ENCODE assay signal across 1 cellular context in the genomic region with DNA sequence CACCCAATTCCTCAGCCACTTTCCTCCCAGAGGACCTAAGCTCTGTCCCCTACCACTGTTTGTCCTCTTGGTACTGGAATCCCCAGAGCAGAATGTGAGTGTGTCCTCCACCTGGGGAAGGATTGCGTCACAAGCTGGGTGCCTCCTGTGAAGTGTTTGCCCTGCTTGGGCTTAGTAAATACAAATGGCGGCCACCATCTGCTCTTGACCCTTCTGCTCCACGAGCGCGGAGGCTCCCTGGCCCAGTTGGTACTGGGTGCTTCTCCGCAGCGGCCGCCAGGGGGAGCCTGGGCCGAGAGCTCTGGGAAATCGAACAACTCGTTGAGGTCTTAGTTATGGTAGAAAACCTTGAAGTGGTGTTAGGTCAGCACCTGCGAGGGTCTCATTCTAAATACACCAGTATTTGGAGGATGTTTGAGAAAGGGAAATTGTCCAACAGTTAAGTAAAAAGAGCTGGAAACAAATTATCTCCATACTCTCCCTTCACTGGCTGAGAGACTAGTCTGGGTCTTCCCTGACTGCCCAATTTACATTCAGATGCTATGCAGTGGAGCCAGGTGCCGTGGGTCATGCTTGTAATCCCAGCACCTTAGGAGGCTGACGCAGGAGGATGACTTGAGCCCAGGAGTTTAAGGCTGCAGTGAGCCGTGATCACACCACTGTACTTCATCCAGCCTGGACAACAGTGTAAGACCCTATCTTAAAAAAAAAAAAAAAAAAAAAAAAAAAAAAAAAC.
TF ChIP-seq lines count a peak whose summit lies in the region.

No MANE protein-coding gene starts in this region.

TF ChIP-seq in HepG2, 621 proteins besides CTCF, POLR2A, EP300 and RAD21 (continued from another document and continues in another):
- TF ChIP-seq ZNF354B (CRISPR knock-in tag; IDR thresholded peaks at IDR 0.05) = no peak
- TF ChIP-seq SOX13 (IDR thresholded peaks at IDR 0.05) = no peak
- peak in 1 of 2 experiments; percentile 81; a peak in 2 of 4 replicates for TF ChIP-seq SOX13 (CRISPR knock-in tag; conservative IDR thresholded peaks at IDR 0.05 in 1 of 2, IDR thresholded peaks at IDR 0.05 in 1 of 2)
- peak; percentile 57; the same call in 1 of the 2 replicates for TF ChIP-seq ETV5 (CRISPR knock-in tag; IDR thresholded peaks at IDR 0.05; ENCODE audit: borderline replicate concordance)
- TF ChIP-seq, protein P1, sequence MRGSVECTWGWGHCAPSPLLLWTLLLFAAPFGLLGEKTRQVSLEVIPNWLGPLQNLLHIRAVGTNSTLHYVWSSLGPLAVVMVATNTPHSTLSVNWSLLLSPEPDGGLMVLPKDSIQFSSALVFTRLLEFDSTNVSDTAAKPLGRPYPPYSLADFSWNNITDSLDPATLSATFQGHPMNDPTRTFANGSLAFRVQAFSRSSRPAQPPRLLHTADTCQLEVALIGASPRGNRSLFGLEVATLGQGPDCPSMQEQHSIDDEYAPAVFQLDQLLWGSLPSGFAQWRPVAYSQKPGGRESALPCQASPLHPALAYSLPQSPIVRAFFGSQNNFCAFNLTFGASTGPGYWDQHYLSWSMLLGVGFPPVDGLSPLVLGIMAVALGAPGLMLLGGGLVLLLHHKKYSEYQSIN (CRISPR knock-in tag; IDR thresholded peaks at IDR 0.05; ENCODE audit: borderline replicate concordance) = no peak
- TF ChIP-seq, protein P2, sequence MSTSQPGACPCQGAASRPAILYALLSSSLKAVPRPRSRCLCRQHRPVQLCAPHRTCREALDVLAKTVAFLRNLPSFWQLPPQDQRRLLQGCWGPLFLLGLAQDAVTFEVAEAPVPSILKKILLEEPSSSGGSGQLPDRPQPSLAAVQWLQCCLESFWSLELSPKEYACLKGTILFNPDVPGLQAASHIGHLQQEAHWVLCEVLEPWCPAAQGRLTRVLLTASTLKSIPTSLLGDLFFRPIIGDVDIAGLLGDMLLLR (CRISPR knock-in tag; IDR thresholded peaks at IDR 0.05) = no peak; the same call in 1 of the 2 replicates
- TF ChIP-seq, protein P3, sequence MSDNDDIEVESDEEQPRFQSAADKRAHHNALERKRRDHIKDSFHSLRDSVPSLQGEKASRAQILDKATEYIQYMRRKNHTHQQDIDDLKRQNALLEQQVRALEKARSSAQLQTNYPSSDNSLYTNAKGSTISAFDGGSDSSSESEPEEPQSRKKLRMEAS (IDR thresholded peaks at IDR 0.05) = peak; percentile 64
- TF ChIP-seq, protein P4, sequence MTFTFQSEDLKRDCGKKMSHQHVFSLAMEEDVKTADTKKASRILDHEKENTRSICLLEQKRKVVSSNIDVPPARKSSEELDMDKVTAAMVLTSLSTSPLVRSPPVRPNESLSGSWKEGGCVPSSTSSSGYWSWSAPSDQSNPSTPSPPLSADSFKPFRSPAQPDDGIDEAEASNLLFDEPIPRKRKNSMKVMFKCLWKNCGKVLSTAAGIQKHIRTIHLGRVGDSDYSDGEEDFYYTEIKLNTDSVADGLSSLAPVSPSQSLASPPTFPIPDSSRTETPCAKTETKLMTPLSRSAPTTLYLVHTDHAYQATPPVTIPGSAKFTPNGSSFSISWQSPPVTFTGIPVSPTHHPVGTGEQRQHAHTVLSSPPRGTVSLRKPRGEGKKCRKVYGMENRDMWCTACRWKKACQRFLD (CRISPR knock-in tag; IDR thresholded peaks at IDR 0.05; ENCODE audit: borderline replicate concordance) = no peak
- no peak for TF ChIP-seq ZNF234 (CRISPR knock-in tag; conservative IDR thresholded peaks at IDR 0.05)
- TF ChIP-seq, protein P5, sequence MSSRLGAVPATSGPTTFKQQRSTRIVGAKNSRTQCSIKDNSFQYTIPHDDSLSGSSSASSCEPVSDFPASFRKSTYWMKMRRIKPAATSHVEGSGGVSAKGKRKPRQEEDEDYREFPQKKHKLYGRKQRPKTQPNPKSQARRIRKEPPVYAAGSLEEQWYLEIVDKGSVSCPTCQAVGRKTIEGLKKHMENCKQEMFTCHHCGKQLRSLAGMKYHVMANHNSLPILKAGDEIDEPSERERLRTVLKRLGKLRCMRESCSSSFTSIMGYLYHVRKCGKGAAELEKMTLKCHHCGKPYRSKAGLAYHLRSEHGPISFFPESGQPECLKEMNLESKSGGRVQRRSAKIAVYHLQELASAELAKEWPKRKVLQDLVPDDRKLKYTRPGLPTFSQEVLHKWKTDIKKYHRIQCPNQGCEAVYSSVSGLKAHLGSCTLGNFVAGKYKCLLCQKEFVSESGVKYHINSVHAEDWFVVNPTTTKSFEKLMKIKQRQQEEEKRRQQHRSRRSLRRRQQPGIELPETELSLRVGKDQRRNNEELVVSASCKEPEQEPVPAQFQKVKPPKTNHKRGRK (CRISPR knock-in tag; IDR thresholded peaks at IDR 0.05) = peak; percentile 65; the same call in 1 of the 2 replicates
- TF ChIP-seq, protein P6, sequence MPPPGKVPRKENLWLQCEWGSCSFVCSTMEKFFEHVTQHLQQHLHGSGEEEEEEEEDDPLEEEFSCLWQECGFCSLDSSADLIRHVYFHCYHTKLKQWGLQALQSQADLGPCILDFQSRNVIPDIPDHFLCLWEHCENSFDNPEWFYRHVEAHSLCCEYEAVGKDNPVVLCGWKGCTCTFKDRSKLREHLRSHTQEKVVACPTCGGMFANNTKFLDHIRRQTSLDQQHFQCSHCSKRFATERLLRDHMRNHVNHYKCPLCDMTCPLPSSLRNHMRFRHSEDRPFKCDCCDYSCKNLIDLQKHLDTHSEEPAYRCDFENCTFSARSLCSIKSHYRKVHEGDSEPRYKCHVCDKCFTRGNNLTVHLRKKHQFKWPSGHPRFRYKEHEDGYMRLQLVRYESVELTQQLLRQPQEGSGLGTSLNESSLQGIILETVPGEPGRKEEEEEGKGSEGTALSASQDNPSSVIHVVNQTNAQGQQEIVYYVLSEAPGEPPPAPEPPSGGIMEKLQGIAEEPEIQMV (CRISPR knock-in tag; IDR thresholded peaks at IDR 0.05; ENCODE audit: low read depth) = peak; percentile 70; the same call in 1 of the 2 replicates
- TF ChIP-seq ZNF569 (CRISPR knock-in tag; IDR thresholded peaks at IDR 0.05; ENCODE audit: borderline replicate concordance) = no peak
- no peak for TF ChIP-seq ZNF678 (CRISPR knock-in tag; IDR thresholded peaks at IDR 0.05)
- peak; percentile 60; the same call in 1 of the 2 replicates for TF ChIP-seq ELF3 (CRISPR knock-in tag; IDR thresholded peaks at IDR 0.05)
- TF ChIP-seq ZNF670 (CRISPR knock-in tag; IDR thresholded peaks at IDR 0.05; ENCODE audit: borderline replicate concordance) = no peak
- peak; percentile 62; the same call in 1 of the 2 replicates for TF ChIP-seq ZMYM3 (CRISPR knock-in tag; IDR thresholded peaks at IDR 0.05)
- peak; percentile 85 for TF ChIP-seq KDM2A (CRISPR knock-in tag; IDR thresholded peaks at IDR 0.05; ENCODE audit: borderline replicate concordance, low read depth)
- TF ChIP-seq, protein P7, sequence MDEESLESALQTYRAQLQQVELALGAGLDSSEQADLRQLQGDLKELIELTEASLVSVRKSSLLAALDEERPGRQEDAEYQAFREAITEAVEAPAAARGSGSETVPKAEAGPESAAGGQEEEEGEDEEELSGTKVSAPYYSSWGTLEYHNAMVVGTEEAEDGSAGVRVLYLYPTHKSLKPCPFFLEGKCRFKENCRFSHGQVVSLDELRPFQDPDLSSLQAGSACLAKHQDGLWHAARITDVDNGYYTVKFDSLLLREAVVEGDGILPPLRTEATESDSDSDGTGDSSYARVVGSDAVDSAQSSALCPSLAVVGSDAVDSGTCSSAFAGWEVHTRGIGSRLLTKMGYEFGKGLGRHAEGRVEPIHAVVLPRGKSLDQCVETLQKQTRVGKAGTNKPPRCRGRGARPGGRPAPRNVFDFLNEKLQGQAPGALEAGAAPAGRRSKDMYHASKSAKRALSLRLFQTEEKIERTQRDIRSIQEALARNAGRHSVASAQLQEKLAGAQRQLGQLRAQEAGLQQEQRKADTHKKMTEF (CRISPR knock-in tag; IDR thresholded peaks at IDR 0.05) = peak; percentile 90
- no peak for TF ChIP-seq MYNN (CRISPR knock-in tag; IDR thresholded peaks at IDR 0.05; ENCODE audit: low read depth)
- 0 out of 2 replicates have a peak, but pooled peaks have one; percentile 60 for TF ChIP-seq ZNF572 (CRISPR knock-in tag; IDR thresholded peaks at IDR 0.05)
- 0 out of 2 replicates have a peak, but pooled peaks have one; percentile 39 for TF ChIP-seq SSRP1 (CRISPR knock-in tag; IDR thresholded peaks at IDR 0.05)
- TF ChIP-seq IKZF4 (CRISPR knock-in tag; IDR thresholded peaks at IDR 0.05; ENCODE audit: borderline replicate concordance, low read depth, not compliant biosample characterization) = no peak
- TF ChIP-seq, protein P8, sequence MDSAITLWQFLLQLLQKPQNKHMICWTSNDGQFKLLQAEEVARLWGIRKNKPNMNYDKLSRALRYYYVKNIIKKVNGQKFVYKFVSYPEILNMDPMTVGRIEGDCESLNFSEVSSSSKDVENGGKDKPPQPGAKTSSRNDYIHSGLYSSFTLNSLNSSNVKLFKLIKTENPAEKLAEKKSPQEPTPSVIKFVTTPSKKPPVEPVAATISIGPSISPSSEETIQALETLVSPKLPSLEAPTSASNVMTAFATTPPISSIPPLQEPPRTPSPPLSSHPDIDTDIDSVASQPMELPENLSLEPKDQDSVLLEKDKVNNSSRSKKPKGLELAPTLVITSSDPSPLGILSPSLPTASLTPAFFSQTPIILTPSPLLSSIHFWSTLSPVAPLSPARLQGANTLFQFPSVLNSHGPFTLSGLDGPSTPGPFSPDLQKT (CRISPR knock-in tag; IDR thresholded peaks at IDR 0.05; ENCODE audit: borderline replicate concordance) = no peak
- TF ChIP-seq ZFP36L1 (CRISPR knock-in tag; IDR thresholded peaks at IDR 0.05) = no peak; the same call in 1 of the 2 replicates
- TF ChIP-seq KLF11 (CRISPR knock-in tag; IDR thresholded peaks at IDR 0.05) = no peak
- no peak for TF ChIP-seq SOX6 (IDR thresholded peaks at IDR 0.05)
- peak; percentile 91 for TF ChIP-seq SOX6 (CRISPR knock-in tag; IDR thresholded peaks at IDR 0.05)
- TF ChIP-seq NFATC3 (CRISPR knock-in tag; IDR thresholded peaks at IDR 0.05) = no peak
- no peak for TF ChIP-seq RFX1 (IDR thresholded peaks at IDR 0.05)
- 0 out of 2 replicates have a peak, but pooled peaks have one; percentile 49 for TF ChIP-seq ZNF563 (CRISPR knock-in tag; IDR thresholded peaks at IDR 0.05)
- TF ChIP-seq PRMT3 (CRISPR knock-in tag; IDR thresholded peaks at IDR 0.05; ENCODE audit: borderline replicate concordance, low read depth) = no peak
- no peak for TF ChIP-seq TAF15 (IDR thresholded peaks at IDR 0.05; ENCODE audit: low read depth, low read length, poor library complexity, severe bottlenecking)
- TF ChIP-seq, protein P9, sequence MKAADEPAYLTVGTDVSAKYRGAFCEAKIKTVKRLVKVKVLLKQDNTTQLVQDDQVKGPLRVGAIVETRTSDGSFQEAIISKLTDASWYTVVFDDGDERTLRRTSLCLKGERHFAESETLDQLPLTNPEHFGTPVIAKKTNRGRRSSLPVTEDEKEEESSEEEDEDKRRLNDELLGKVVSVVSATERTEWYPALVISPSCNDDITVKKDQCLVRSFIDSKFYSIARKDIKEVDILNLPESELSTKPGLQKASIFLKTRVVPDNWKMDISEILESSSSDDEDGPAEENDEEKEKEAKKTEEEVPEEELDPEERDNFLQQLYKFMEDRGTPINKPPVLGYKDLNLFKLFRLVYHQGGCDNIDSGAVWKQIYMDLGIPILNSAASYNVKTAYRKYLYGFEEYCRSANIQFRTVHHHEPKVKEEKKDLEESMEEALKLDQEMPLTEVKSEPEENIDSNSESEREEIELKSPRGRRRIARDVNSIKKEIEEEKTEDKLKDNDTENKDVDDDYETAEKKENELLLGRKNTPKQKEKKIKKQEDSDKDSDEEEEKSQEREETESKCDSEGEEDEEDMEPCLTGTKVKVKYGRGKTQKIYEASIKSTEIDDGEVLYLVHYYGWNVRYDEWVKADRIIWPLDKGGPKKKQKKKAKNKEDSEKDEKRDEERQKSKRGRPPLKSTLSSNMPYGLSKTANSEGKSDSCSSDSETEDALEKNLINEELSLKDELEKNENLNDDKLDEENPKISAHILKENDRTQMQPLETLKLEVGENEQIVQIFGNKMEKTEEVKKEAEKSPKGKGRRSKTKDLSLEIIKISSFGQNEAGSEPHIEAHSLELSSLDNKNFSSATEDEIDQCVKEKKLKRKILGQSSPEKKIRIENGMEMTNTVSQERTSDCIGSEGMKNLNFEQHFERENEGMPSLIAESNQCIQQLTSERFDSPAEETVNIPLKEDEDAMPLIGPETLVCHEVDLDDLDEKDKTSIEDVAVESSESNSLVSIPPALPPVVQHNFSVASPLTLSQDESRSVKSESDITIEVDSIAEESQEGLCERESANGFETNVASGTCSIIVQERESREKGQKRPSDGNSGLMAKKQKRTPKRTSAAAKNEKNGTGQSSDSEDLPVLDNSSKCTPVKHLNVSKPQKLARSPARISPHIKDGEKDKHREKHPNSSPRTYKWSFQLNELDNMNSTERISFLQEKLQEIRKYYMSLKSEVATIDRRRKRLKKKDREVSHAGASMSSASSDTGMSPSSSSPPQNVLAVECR (CRISPR knock-in tag; IDR thresholded peaks at IDR 0.05; ENCODE audit: borderline replicate concordance) = peak; percentile 68; the same call in 1 of the 2 replicates
- TF ChIP-seq PAX8 (CRISPR knock-in tag; IDR thresholded peaks at IDR 0.05; ENCODE audit: borderline replicate concordance) = no peak
- TF ChIP-seq, protein P10, sequence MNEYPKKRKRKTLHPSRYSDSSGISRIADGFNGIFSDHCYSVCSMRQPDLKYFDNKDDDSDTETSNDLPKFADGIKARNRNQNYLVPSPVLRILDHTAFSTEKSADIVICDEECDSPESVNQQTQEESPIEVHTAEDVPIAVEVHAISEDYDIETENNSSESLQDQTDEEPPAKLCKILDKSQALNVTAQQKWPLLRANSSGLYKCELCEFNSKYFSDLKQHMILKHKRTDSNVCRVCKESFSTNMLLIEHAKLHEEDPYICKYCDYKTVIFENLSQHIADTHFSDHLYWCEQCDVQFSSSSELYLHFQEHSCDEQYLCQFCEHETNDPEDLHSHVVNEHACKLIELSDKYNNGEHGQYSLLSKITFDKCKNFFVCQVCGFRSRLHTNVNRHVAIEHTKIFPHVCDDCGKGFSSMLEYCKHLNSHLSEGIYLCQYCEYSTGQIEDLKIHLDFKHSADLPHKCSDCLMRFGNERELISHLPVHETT (CRISPR knock-in tag; conservative IDR thresholded peaks at IDR 0.05) = no peak
- TF ChIP-seq MED13 (CRISPR knock-in tag; IDR thresholded peaks at IDR 0.05) = 0 out of 2 replicates have a peak, but pooled peaks have one; percentile 31
- TF ChIP-seq, protein P11, sequence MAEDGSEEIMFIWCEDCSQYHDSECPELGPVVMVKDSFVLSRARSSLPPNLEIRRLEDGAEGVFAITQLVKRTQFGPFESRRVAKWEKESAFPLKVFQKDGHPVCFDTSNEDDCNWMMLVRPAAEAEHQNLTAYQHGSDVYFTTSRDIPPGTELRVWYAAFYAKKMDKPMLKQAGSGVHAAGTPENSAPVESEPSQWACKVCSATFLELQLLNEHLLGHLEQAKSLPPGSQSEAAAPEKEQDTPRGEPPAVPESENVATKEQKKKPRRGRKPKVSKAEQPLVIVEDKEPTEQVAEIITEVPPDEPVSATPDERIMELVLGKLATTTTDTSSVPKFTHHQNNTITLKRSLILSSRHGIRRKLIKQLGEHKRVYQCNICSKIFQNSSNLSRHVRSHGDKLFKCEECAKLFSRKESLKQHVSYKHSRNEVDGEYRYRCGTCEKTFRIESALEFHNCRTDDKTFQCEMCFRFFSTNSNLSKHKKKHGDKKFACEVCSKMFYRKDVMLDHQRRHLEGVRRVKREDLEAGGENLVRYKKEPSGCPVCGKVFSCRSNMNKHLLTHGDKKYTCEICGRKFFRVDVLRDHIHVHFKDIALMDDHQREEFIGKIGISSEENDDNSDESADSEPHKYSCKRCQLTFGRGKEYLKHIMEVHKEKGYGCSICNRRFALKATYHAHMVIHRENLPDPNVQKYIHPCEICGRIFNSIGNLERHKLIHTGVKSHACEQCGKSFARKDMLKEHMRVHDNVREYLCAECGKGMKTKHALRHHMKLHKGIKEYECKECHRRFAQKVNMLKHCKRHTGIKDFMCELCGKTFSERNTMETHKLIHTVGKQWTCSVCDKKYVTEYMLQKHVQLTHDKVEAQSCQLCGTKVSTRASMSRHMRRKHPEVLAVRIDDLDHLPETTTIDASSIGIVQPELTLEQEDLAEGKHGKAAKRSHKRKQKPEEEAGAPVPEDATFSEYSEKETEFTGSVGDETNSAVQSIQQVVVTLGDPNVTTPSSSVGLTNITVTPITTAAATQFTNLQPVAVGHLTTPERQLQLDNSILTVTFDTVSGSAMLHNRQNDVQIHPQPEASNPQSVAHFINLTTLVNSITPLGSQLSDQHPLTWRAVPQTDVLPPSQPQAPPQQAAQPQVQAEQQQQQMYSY (CRISPR knock-in tag; IDR thresholded peaks at IDR 0.05) = no peak
- TF ChIP-seq ZBTB42 (CRISPR knock-in tag; IDR thresholded peaks at IDR 0.05) = no peak
